Comparison of ENCODE assay signal across 19 cellular contexts in the genomic region with DNA sequence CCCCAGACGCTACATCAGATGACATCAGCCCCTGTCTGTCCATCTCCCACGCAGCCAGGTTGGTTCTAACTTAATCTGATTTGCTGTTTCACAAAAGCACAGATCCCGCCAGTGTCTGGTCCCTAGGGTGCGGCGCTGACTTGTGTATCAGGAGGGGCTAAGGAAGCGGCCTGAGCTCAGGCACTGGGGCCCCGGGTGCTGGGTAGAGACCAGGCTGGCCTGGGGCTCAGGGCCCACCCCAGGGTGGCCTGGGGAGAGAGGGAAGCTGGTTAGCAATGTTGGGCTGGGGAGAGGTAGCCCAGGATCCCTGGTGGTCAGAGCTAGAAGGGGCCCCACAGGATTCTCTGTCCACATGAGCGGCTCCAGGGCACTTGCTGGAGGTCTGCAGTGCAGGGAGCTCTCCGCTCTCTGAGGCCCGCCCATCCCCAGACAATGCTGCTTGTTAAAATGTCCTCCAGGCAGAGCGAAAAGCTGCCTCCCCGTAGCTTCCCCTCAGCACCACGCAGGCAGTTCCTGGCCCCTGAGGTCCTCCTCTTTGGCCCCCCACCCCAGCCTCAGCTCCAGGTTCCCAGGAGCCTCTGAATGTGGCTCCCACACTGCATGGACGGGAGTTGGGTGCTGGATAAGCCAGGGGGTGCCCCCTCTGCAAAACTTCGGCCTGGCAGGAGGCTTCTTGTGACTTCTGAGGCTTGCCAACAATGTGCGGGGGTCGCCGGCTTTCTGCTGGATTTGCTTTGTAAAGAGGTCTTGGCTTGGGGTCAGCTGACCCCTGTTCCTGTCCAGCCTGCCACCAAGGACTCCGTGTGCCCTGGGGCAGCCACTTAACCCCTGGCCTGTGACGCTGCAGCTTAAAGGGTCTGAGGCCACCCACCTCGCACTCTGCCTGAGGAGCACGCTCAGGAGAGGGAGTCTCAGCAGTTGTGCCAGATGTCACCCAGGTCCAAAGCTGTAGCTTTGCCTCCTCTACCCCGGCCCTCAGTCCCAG.
DNase-seq lines count a peak whose midpoint lies in the region; ATAC-seq and TF ChIP-seq lines count a peak whose summit lies in the region.
"Had no signal": no experiment of that assay in that cellular context is flagged by ENCODE, and none has a peak within 500 bp of the region (broad histone marks: within the 10 kb centered on the region; RNA-seq: fewer than 3 reads in every experiment).

No MANE protein-coding gene starts in this region.

- TF ChIP-seq POLR2A in right lobe of liver (IDR thresholded peaks at IDR 0.05): no peak
- no peak for TF ChIP-seq POLR2A in sigmoid colon (IDR thresholded peaks at IDR 0.05)

- TF ChIP-seq CTCF in GM23338 (conservative IDR thresholded peaks at IDR 0.05; ENCODE audit: low read depth in 2 of 2): no peak
- no peak for TF ChIP-seq CTCF in RWPE2 (IDR thresholded peaks at IDR 0.05; ENCODE audit: poor library complexity, severe bottlenecking)
- TF ChIP-seq CTCF in right lobe of liver (IDR thresholded peaks at IDR 0.05): no peak
- no peak for TF ChIP-seq CTCF in sigmoid colon (IDR thresholded peaks at IDR 0.05)

- H3K9me3 Mint-ChIP-seq in GM23338: no peaks in the 10 kb centered on the region; the same call in 2 of the 3 replicates
- H3K9me3 Mint-ChIP-seq: activated naive CD8-positive, alpha-beta T cell treated with anti-CD3 and anti-CD28 coated beads, Interleukin-2, amount 10 ng/mL, durations not matched to agents 7 days and 5 days; immature natural killer cell had no signal

- H2AFZ ChIP-seq in GM23338: peak overlapping the region; percentile 85

- no peaks in the 10 kb centered on the region for H3K27me3 ChIP-seq in GM23338 (ENCODE audit: insufficient read depth)
- H3K27me3 ChIP-seq in RWPE2 (ENCODE audit: insufficient read depth, poor library complexity, severe bottlenecking): peaks cover 42% of the 10 kb centered on the region
- H3K27me3 ChIP-seq in right lobe of liver: no peaks in the 10 kb centered on the region
- H3K27me3 ChIP-seq in sigmoid colon: peaks cover 0 to 67% (median 0%) of the 10 kb centered on the region in 3 donors
- H3K27me3 ChIP-seq: foreskin keratinocyte had no signal

- DNase-seq in GM23338 (ENCODE audit: low spot score) (no peak), RWPE2 (ENCODE audit: low spot score) (peak; percentile 61), right lobe of liver (peak in 2 of 3 donors; percentile 10 to 40), sigmoid colon (peak; percentile 54), cerebellum (ENCODE audit: low spot score) (no peak), CD1c-positive myeloid dendritic cell (ENCODE audit: extremely low spot score) (no peak)
- no peak for DNase-seq in stimulated activated CD4-positive, alpha-beta T cell treated with anti-CD3 and anti-CD28 coated beads, Interleukin-2, amount 100 ng/mL, for 48 hours
- DNase-seq: activated CD4-positive, alpha-beta T cell treated with anti-CD3 and anti-CD28 coated beads for 1 hour; activated CD8-positive, alpha-beta memory T cell treated with anti-CD3 and anti-CD28 coated beads for 24 hours; activated naive CD8-positive, alpha-beta T cell treated with anti-CD3 and anti-CD28 coated beads, Interleukin-2, amount 10 ng/mL, durations not matched to agents 7 days and 5 days; DMS79; effector CD8-positive, alpha-beta T cell; foreskin keratinocyte; immature natural killer cell; NCI-H2171; NCI-H526 had no signal

- H3K27me3 Mint-ChIP-seq in GM23338 (ENCODE audit: insufficient read depth, low read depth, poor library complexity): peaks cover 17% of the 10 kb centered on the region
- H3K27me3 Mint-ChIP-seq: activated naive CD8-positive, alpha-beta T cell treated with anti-CD3 and anti-CD28 coated beads, Interleukin-2, amount 10 ng/mL, durations not matched to agents 7 days and 5 days had no signal

- H4K20me1 ChIP-seq in GM23338 (replicated peaks; ENCODE audit: insufficient read depth): no peaks in the 10 kb centered on the region

- WGBS in right lobe of liver (ENCODE audit: insufficient coverage, low coverage, low lambda C conversion rate, missing lambda C conversion rate): 64% methylated on average over 11 of the region's 23 CpGs
- 65 to 69% methylated on average over 23 of the region's 23 CpGs for WGBS in sigmoid colon, 2 donors

- intact Hi-C loops in right lobe of liver (cut with DNase I) (no loop called here), sigmoid colon (cut with DNase I) (no loop called here)

- no peak overlapping the region for H3K4me3 Mint-ChIP-seq in GM23338
- H3K4me3 Mint-ChIP-seq: activated naive CD8-positive, alpha-beta T cell treated with anti-CD3 and anti-CD28 coated beads, Interleukin-2, amount 10 ng/mL, durations not matched to agents 7 days and 5 days; immature natural killer cell had no signal

- H3K27ac ChIP-seq in GM23338 (ENCODE audit: low read depth): no peak overlapping the region
- no peak overlapping the region for H3K27ac ChIP-seq in RWPE2 (ENCODE audit: poor library complexity, severe bottlenecking)
- no peak overlapping the region for H3K27ac ChIP-seq in right lobe of liver
- no peak overlapping the region for H3K27ac ChIP-seq in sigmoid colon
- H3K27ac ChIP-seq: foreskin keratinocyte, KMS-11, pancreas had no signal

- H3K79me2 ChIP-seq in GM23338 (replicated peaks; ENCODE audit: insufficient read depth): no peaks in the 10 kb centered on the region

- H3K36me3 ChIP-seq in GM23338 (ENCODE audit: insufficient read depth): no peaks in the 10 kb centered on the region
- H3K36me3 ChIP-seq in RWPE2 (ENCODE audit: low read depth): no peaks in the 10 kb centered on the region
- H3K36me3 ChIP-seq in right lobe of liver: no peaks in the 10 kb centered on the region
- no peaks in the 10 kb centered on the region for H3K36me3 ChIP-seq in sigmoid colon
- H3K36me3 ChIP-seq: pancreas had no signal

- no peak overlapping the region for H3K4me3 ChIP-seq in GM23338
- H3K4me3 ChIP-seq in RWPE2 (ENCODE audit: severe bottlenecking): no peak overlapping the region
- H3K4me3 ChIP-seq in right lobe of liver: no peak overlapping the region
- no peak overlapping the region for H3K4me3 ChIP-seq in sigmoid colon
- H3K4me3 ChIP-seq: GM12878, pancreas had no signal

- no peaks in the 10 kb centered on the region for H3K4me1 ChIP-seq in GM23338 (ENCODE audit: insufficient read depth)
- no peaks in the 10 kb centered on the region for H3K4me1 ChIP-seq in RWPE2 (ENCODE audit: insufficient read depth, poor library complexity, severe bottlenecking)
- H3K4me1 ChIP-seq in right lobe of liver: no peaks in the 10 kb centered on the region
- H3K4me1 ChIP-seq in sigmoid colon: no peaks in the 10 kb centered on the region
- H3K4me1 ChIP-seq: foreskin keratinocyte, pancreas had no signal

- H3K4me2 ChIP-seq in GM23338: no peak overlapping the region
- H3K4me2 ChIP-seq: KMS-11 had no signal

- H3K9me2 ChIP-seq in GM23338 (ENCODE audit: insufficient read depth): no peaks in the 10 kb centered on the region

- TF ChIP-seq EP300 in sigmoid colon (IDR thresholded peaks at IDR 0.05): no peak

- ATAC-seq in GM23338 (peak; percentile 62), RWPE2 (ENCODE audit: low read depth) (no peak), right lobe of liver (no peak)
- ATAC-seq: foreskin keratinocyte, GM12878, pancreas had no signal

- H3K4me1 Mint-ChIP-seq in GM23338: peaks cover 9% of the 10 kb centered on the region
- H3K4me1 Mint-ChIP-seq: activated naive CD8-positive, alpha-beta T cell treated with anti-CD3 and anti-CD28 coated beads, Interleukin-2, amount 10 ng/mL, durations not matched to agents 7 days and 5 days; immature natural killer cell had no signal

- H3K9me3 ChIP-seq in RWPE2 (ENCODE audit: severe bottlenecking) (no peaks in the 10 kb centered on the region), right lobe of liver (no peaks in the 10 kb centered on the region), sigmoid colon (no peaks in the 10 kb centered on the region)
- H3K9me3 ChIP-seq: pancreas had no signal

- H3K36me3 Mint-ChIP-seq in GM23338 (ENCODE audit: low read depth): no peaks in the 10 kb centered on the region
- H3K36me3 Mint-ChIP-seq: activated naive CD8-positive, alpha-beta T cell treated with anti-CD3 and anti-CD28 coated beads, Interleukin-2, amount 10 ng/mL, durations not matched to agents 7 days and 5 days; immature natural killer cell had no signal

- H3F3A ChIP-seq in GM23338 (replicated peaks; ENCODE audit: low read depth): no peaks in the 10 kb centered on the region

- H3K27ac Mint-ChIP-seq in GM23338: no peak overlapping the region
- H3K27ac Mint-ChIP-seq: activated naive CD8-positive, alpha-beta T cell treated with anti-CD3 and anti-CD28 coated beads, Interleukin-2, amount 10 ng/mL, durations not matched to agents 7 days and 5 days; immature natural killer cell had no signal

TF ChIP-seq in GM23338, 12 proteins besides CTCF, POLR2A, EP300 and RAD21 (continues in another document):
- TF ChIP-seq ZNF114 (CRISPR knock-in tag; IDR thresholded peaks at IDR 0.05) (no peak), EZH2phosphoT487 (IDR thresholded peaks at IDR 0.05; ENCODE audit: unreplicated experiment) (no peak), JUNB (IDR thresholded peaks at IDR 0.05; ENCODE audit: unreplicated experiment) (no peak), EZH2 (IDR thresholded peaks at IDR 0.05; ENCODE audit: low read depth, unreplicated experiment) (no peak), STAT1 (IDR thresholded peaks at IDR 0.05; ENCODE audit: unreplicated experiment) (no peak), CREB1 (CRISPR knock-in tag; IDR thresholded peaks at IDR 0.05; ENCODE audit: low read depth) (no peak)
- TF ChIP-seq, protein P1, sequence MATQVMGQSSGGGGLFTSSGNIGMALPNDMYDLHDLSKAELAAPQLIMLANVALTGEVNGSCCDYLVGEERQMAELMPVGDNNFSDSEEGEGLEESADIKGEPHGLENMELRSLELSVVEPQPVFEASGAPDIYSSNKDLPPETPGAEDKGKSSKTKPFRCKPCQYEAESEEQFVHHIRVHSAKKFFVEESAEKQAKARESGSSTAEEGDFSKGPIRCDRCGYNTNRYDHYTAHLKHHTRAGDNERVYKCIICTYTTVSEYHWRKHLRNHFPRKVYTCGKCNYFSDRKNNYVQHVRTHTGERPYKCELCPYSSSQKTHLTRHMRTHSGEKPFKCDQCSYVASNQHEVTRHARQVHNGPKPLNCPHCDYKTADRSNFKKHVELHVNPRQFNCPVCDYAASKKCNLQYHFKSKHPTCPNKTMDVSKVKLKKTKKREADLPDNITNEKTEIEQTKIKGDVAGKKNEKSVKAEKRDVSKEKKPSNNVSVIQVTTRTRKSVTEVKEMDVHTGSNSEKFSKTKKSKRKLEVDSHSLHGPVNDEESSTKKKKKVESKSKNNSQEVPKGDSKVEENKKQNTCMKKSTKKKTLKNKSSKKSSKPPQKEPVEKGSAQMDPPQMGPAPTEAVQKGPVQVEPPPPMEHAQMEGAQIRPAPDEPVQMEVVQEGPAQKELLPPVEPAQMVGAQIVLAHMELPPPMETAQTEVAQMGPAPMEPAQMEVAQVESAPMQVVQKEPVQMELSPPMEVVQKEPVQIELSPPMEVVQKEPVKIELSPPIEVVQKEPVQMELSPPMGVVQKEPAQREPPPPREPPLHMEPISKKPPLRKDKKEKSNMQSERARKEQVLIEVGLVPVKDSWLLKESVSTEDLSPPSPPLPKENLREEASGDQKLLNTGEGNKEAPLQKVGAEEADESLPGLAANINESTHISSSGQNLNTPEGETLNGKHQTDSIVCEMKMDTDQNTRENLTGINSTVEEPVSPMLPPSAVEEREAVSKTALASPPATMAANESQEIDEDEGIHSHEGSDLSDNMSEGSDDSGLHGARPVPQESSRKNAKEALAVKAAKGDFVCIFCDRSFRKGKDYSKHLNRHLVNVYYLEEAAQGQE (IDR thresholded peaks at IDR 0.05; ENCODE audit: unreplicated experiment): no peak

Comparison
In these comparisons a context has a peak if more than half of its experiments do, and no peak if none do; other contexts are left out.
1. DNase-seq: peak in RWPE2 (single experiment), right lobe of liver (2 of 3) and sigmoid colon (single experiment); none in GM23338 (single experiment), cerebellum (single experiment), CD1c-positive myeloid dendritic cell (single experiment) and stimulated activated CD4-positive, alpha-beta T cell treated with anti-CD3 and anti-CD28 coated beads, Interleukin-2, amount 100 ng/mL, for 48 hours (0 of 2).